24 cellular contexts compared by ENCODE assay signal in genomic region chr7:96658011-96658391, GRCh38. TPM values are rescaled to one million over a fixed set of nuclear protein-coding genes. Genes with fewer than 3 reads are reported as not detected.
A peak's percentile ranks its signal among the peaks of the same experiment; 100 is the strongest.
DNase-seq lines count a peak whose midpoint lies in the region; ATAC-seq and TF ChIP-seq lines count a peak whose summit lies in the region.
"Had no signal": no experiment of that assay in that cellular context is flagged by ENCODE, and none has a peak within 500 bp of the region (broad histone marks: within the 10 kb centered on the region; RNA-seq: fewer than 3 reads in every experiment).

No MANE protein-coding gene starts in this region.

- CTCF ChIA-PET in WTC11 (lab: Charles Lee) (no interaction called here), T-cell (lab: Charles Lee) (no interaction called here)

- H3K4ac ChIP-seq in H9 (ENCODE audit: low read depth, low read length) (no peak overlapping the region), neuronal stem cell (ENCODE audit: low read length) (no peak overlapping the region)

- H3K9me3 ChIP-seq in H9 (ENCODE audit: control insufficient read depth, low read depth, low read length) (no peaks in the 10 kb centered on the region), neuronal stem cell (replicated peaks in 1 of 2; ENCODE audit: control insufficient read depth in 2 of 2, insufficient read depth in 1 of 2, low read depth in 1 of 2, low read length in 2 of 2) (no peaks in the 10 kb centered on the region)
- H3K9me3 ChIP-seq: BLaER1, SJSA1 had no signal

- H3K4me1 ChIP-seq in H9 (ENCODE audit: insufficient read depth, low read length) (no peaks in the 10 kb centered on the region), neuronal stem cell (ENCODE audit: control insufficient read depth in 2 of 2, insufficient read depth in 1 of 2, low read depth in 1 of 2, low read length in 2 of 2) (peaks cover 3 to 15% of the 10 kb centered on the region in 2 donors)
- H3K4me1 ChIP-seq: BLaER1, SJSA1 had no signal

- H2BK20ac ChIP-seq in H9 (ENCODE audit: low read depth, low read length, poor library complexity, severe bottlenecking), result no peak overlapping the region

- H3K27ac ChIP-seq in H9 (ENCODE audit: insufficient read length, low read depth, low read length) (no peak overlapping the region), neuronal stem cell (replicated peaks; ENCODE audit: low read length) (peak overlapping the region; percentile 78), dorsolateral prefrontal cortex (no peak overlapping the region)
- H3K27ac ChIP-seq: BLaER1, GM23248, KMS-11, PC-9, SJSA1 had no signal

- POLR2A ChIA-PET in WTC11 (lab: Charles Lee), result no interaction called here
- POLR2A ChIA-PET in T-cell (lab: Charles Lee), result no interaction called here

- H4K91ac ChIP-seq in H9 (ENCODE audit: insufficient read length, low read depth, low read length), result no peak overlapping the region
- no peak overlapping the region for H4K91ac ChIP-seq in neuronal stem cell (ENCODE audit: low read depth, low read length, poor library complexity)

- no peak overlapping the region for H3K23ac ChIP-seq in H9 (ENCODE audit: insufficient read length, low read depth, low read length)
- H3K23ac ChIP-seq in neuronal stem cell (ENCODE audit: low read depth, low read length, poor library complexity), result no peak overlapping the region

- no peaks in the 10 kb centered on the region; a peak in 1 of 7 replicates for H3K36me3 Mint-ChIP-seq in H9 (ENCODE audit: insufficient read depth in 1 of 3, low read depth in 3 of 3)
- no peaks in the 10 kb centered on the region for H3K36me3 Mint-ChIP-seq in WTC11
- peaks cover 18% of the 10 kb centered on the region for H3K36me3 Mint-ChIP-seq in T-cell

- peaks cover 31 to 40% of the 10 kb centered on the region in 2 experiments for H3K4me1 Mint-ChIP-seq in H9
- peaks cover 37% of the 10 kb centered on the region for H3K4me1 Mint-ChIP-seq in WTC11
- H3K4me1 Mint-ChIP-seq in T-cell, result peaks cover 1 to 3% (median 2%) of the 10 kb centered on the region in 3 donors

- H4K8ac ChIP-seq in H9 (replicated peaks; ENCODE audit: insufficient read length, low read depth, low read length) (no peak overlapping the region), neuronal stem cell (ENCODE audit: low read depth, low read length) (no peak overlapping the region)

- DNase-seq in NCI-H1105 treated with DMSO at 0.1 percent for 48 hours (lab: John Stamatoyannopoulos, UW) (peak; percentile 38), NCI-H1105 (lab: John Stamatoyannopoulos, UW) (no peak), H9 (no peak), WTC11 (ENCODE audit: low spot score) (no peak), neuronal stem cell (ENCODE audit: low spot score) (no peak), T-cell (no peak), dorsolateral prefrontal cortex (no peak), cerebellar cortex (ENCODE audit: low spot score) (no peak)
- DNase-seq: 8988T; CD4-positive, CD25-positive, alpha-beta regulatory T cell; DMS53; EL; GDM1; GM23248; HCEC 1CT; NCI-H1048; NCI-H2029; PC-9; Right ventricle myocardium superior had no signal

- intact Hi-C loops in dorsolateral prefrontal cortex (cut with DNase I), result no loop called here

- no peaks in the 10 kb centered on the region for H4K20me1 ChIP-seq in H9 (ENCODE audit: control insufficient read depth, insufficient read depth, insufficient read length)

- H2BK120ac ChIP-seq in H9 (ENCODE audit: low read depth, low read length, poor library complexity, severe bottlenecking), result no peak overlapping the region
- H2BK120ac ChIP-seq in neuronal stem cell (ENCODE audit: low read depth, low read length), result no peak overlapping the region

- H2AK5ac ChIP-seq in H9 (ENCODE audit: insufficient read length, low read length) (no peak overlapping the region), neuronal stem cell (ENCODE audit: low read depth, low read length) (no peak overlapping the region)

- no peak overlapping the region for H2BK5ac ChIP-seq in H9 (ENCODE audit: insufficient read length, low read length)
- no peak overlapping the region for H2BK5ac ChIP-seq in neuronal stem cell (ENCODE audit: low read length)

- no peak overlapping the region for H4K5ac ChIP-seq in H9 (ENCODE audit: insufficient read length, low read depth, low read length)

- H3K36me3 ChIP-seq in neuronal stem cell (replicated peaks in 1 of 2; ENCODE audit: control insufficient read depth in 2 of 2, insufficient read depth in 2 of 2, low read length in 2 of 2), result no peaks in the 10 kb centered on the region
- H3K36me3 ChIP-seq: BLaER1, SJSA1 had no signal

- no CpG with 5 or more reads among the region's 2 CpGs for WGBS in H9 (ENCODE audit: extremely low coverage, insufficient read length, low lambda C conversion rate)
- no CpG with 5 or more reads among the region's 2 CpGs for WGBS in neuronal stem cell (ENCODE audit: extremely low coverage in 2 of 2, insufficient read length in 2 of 2, insufficient replicate concordance in 1 of 2), 2 donors

- H2AFZ ChIP-seq in H9 (ENCODE audit: low read length), result no peak overlapping the region
- no peak overlapping the region for H2AFZ ChIP-seq in neuronal stem cell (ENCODE audit: low read length)
- H2AFZ ChIP-seq: GM23248, PC-9 had no signal

- H3K79me1 ChIP-seq in H9 (ENCODE audit: insufficient read depth, low read depth, low read length, poor library complexity, severe bottlenecking) (no peaks in the 10 kb centered on the region), neuronal stem cell (ENCODE audit: low read depth, low read length) (no peaks in the 10 kb centered on the region)

- H2BK12ac ChIP-seq in H9 (ENCODE audit: insufficient read length, low read depth, low read length) (no peak overlapping the region), neuronal stem cell (ENCODE audit: low read length) (no peak overlapping the region)

- H3K4me2 ChIP-seq in H9 (ENCODE audit: insufficient read depth, insufficient read length, low read length), result no peak overlapping the region
- H3K4me2 ChIP-seq in neuronal stem cell (ENCODE audit: insufficient read depth, low read length, poor library complexity, severe bottlenecking), result no peak overlapping the region
- H3K4me2 ChIP-seq: BLaER1, KMS-11, PC-9 had no signal

- no peak overlapping the region for H3T11ph ChIP-seq in H9 (ENCODE audit: low read length)

- no peaks in the 10 kb centered on the region for H3K23me2 ChIP-seq in H9 (ENCODE audit: insufficient read length, low read depth, low read length, poor library complexity, severe bottlenecking)

- no peak overlapping the region for H3K4me3 ChIP-seq in neuronal stem cell (ENCODE audit: low read length in 2 of 2)
- no peak overlapping the region for H3K4me3 ChIP-seq in dorsolateral prefrontal cortex
- H3K4me3 ChIP-seq: BLaER1, GM12878, GM23248, PC-9, SJSA1 had no signal

- H3K18ac ChIP-seq in H9 (ENCODE audit: insufficient read length, low read depth, low read length), result no peak overlapping the region
- no peak overlapping the region for H3K18ac ChIP-seq in neuronal stem cell (ENCODE audit: low read length)

- H3K56ac ChIP-seq in H9 (ENCODE audit: insufficient read length, low read depth, low read length), result no peak overlapping the region

- no peaks in the 10 kb centered on the region for H3K79me2 ChIP-seq in H9 (ENCODE audit: insufficient read depth, low read length)

- no peak overlapping the region for H2BK15ac ChIP-seq in H9 (ENCODE audit: low read depth, low read length)
- H2BK15ac ChIP-seq in neuronal stem cell (ENCODE audit: low read length), result no peak overlapping the region

- H3K4me3 Mint-ChIP-seq in H9 (no peak overlapping the region; a peak in 1 of 5 replicates), WTC11 (no peak overlapping the region), T-cell (no peak overlapping the region)
- H3K4me3 Mint-ChIP-seq: CD4-positive, CD25-positive, alpha-beta regulatory T cell; IgD-negative memory B cell had no signal

- no peaks in the 10 kb centered on the region for H3K27me3 Mint-ChIP-seq in H9 (ENCODE audit: low read depth)
- no peaks in the 10 kb centered on the region for H3K27me3 Mint-ChIP-seq in WTC11 (ENCODE audit: low read depth)
- H3K27me3 Mint-ChIP-seq in T-cell, result no peaks in the 10 kb centered on the region
- H3K27me3 Mint-ChIP-seq: IgD-negative memory B cell had no signal

- no peak for TF ChIP-seq CTCF in H9 (conservative IDR thresholded peaks at IDR 0.05)
- TF ChIP-seq CTCF in WTC11 (IDR thresholded peaks at IDR 0.05), result no peak
- TF ChIP-seq CTCF in dorsolateral prefrontal cortex (IDR thresholded peaks at IDR 0.05 in 54 of 56, conservative IDR thresholded peaks at IDR 0.05 in 2 of 56; ENCODE audit: low read depth in 1 of 56, partially characterized antibody in 56 of 56), result no peak

- H3K27ac Mint-ChIP-seq in H9, result peak overlapping the region; percentile 26 to 73 (median 71); a peak in 6 of 7 replicates
- H3K27ac Mint-ChIP-seq in WTC11, result no peak overlapping the region
- H3K27ac Mint-ChIP-seq in T-cell, result no peak overlapping the region
- H3K27ac Mint-ChIP-seq: CD4-positive, CD25-positive, alpha-beta regulatory T cell; IgD-negative memory B cell had no signal

- H3K9me3 Mint-ChIP-seq in H9 (no peaks in the 10 kb centered on the region; a peak in 1 of 5 replicates), WTC11 (peaks cover 12% of the 10 kb centered on the region; the same call in 1 of the 2 replicates), T-cell (no peaks in the 10 kb centered on the region)

- no peaks in the 10 kb centered on the region for H3K27me3 ChIP-seq in H9 (ENCODE audit: insufficient read depth, low read length)
- H3K27me3 ChIP-seq in neuronal stem cell (ENCODE audit: control insufficient read depth in 3 of 3, insufficient read depth in 3 of 3, low read depth in 1 of 3, low read length in 3 of 3), result peaks cover 0 to 72% (median 0%) of the 10 kb centered on the region in 3 experiments
- H3K27me3 ChIP-seq in dorsolateral prefrontal cortex, result no peaks in the 10 kb centered on the region
- H3K27me3 ChIP-seq: BLaER1, SJSA1 had no signal

- H3K14ac ChIP-seq in H9 (ENCODE audit: insufficient read depth, low read length) (no peak overlapping the region), neuronal stem cell (ENCODE audit: low read length) (no peak overlapping the region)

- peak; percentile 57 for ATAC-seq in WTC11
- no peak for ATAC-seq in T-cell (replicated peaks in 1 of 4)
- ATAC-seq: GM12878 had no signal

- no peak overlapping the region for H3K9ac ChIP-seq in H9 (ENCODE audit: extremely low read depth, insufficient read length, low read length)
- no peak overlapping the region for H3K9ac ChIP-seq in neuronal stem cell (ENCODE audit: low read depth, low read length, poor library complexity)
- H3K9ac ChIP-seq: BLaER1, GM23248, KMS-11 had no signal

RNA-seq across cellular contexts. Expression of gene SEM1, which starts 51.6 kb away (rescaled TPM):
- total RNA-seq in H9 (2021) (75.6 and 79.9 TPM in 2 replicates), WTC11 (2021) (71.8 to 82.8 TPM (median 73.3 TPM) in 3 replicates), T-cell (10 to 100 TPM; 17.8 to 34.8 (median 30.2) TPM), dorsolateral prefrontal cortex (10 to 100 TPM; 29.3 to 77.1 (median 44.6) TPM)
- polyA plus RNA-seq in neuronal stem cell (2013, experiment 1 of 2), result 169 TPM
- 161 TPM for polyA plus RNA-seq in neuronal stem cell (2013, experiment 2 of 2)

Comparison
In these comparisons a context has a peak if more than half of its experiments do, and no peak if none do; other contexts are left out.
1. H3K27ac Mint-ChIP-seq: peak in H9 (3 of 3); none in WTC11 (single experiment) and T-cell (0 of 2).